In the genomic region with DNA sequence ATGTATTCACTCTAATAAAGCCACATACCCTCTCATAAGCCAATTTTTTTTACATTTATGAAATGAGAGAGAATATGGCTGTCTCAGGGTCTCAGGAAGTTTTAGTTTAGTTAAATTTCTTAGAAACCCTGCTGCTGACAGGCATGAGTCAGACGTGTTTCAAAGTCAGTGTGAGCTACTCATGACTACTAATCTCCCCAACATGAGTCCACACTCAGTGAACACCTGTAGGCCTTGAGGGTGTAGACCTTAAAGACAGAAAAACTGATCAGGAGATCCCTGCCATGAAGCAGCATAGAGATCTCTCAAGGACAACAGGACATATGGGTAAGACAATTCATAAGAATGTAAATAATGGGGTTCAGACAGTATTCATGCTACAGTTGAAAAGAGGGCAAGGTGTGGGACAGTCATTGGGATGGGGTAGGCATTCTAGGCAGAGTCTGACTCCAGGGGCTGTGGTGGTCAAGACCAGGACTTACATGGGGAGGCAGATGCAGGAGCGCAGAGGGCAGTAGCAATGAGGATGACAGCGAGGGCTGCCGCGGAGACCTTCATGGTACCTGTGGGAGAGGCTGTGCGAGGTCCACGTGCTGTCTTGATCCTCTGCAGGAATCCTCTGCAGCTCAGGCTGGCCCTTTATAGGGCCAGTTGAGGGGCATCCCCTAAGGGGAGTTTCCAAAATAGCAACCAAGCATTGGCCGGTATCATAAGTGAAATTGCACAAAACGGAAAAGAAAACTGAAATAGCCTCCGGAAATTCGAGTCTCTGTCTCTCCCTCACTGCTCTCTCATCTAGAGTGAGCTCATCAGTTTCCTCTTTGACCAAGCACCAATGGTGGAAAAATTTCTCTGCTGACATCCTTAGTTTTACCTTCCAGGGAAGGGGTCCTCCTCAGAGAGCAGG, we compare ENCODE assay signal across 8 cellular contexts. TPM values are rescaled to one million over a fixed set of nuclear protein-coding genes. Genes with fewer than 3 reads are reported as not detected.
DNase-seq lines count a peak whose midpoint lies in the region; ATAC-seq and TF ChIP-seq lines count a peak whose summit lies in the region.

A gene (minus strand): TSS at position 613 of the 907 bp plus-strand sequence.

- H3K27me3 ChIP-seq in left lung: no peaks in the 10 kb centered on the region

- no peak within 1 kb of the TSS for H3K27ac ChIP-seq in left lung

- no peak within 1 kb of the TSS for H3K4me3 ChIP-seq in left lung

- H3K9me3 ChIP-seq in left lung: no peaks in the 10 kb centered on the region

- in situ Hi-C loops in Caki2 (cut with HindIII; ENCODE audit: low pct_unique_long_range_greater_than_20kb, low sequenced_read_pairs): no loop called here

- ATAC-seq in GM19328 (IDR thresholded peaks at IDR 0.05; ENCODE audit: unreplicated experiment): peak; percentile 89
- peak; percentile 91 for ATAC-seq in HG03378 (IDR thresholded peaks at IDR 0.05; ENCODE audit: unreplicated experiment)
- ATAC-seq in activated CD4-positive, CD25-positive, alpha-beta regulatory T cell treated with anti-CD3 and anti-CD28 coated beads, Interleukin-2, amount 50 U/mL, for 24 hours: peak; percentile 98
- peak; percentile 41 for ATAC-seq in left lung

- DNase-seq in Caki2 (ENCODE audit: low read depth) (no peak), left lung (no peak), DMS 273 treated with DMSO at 0.1 percent for 48 hours (lab: John Stamatoyannopoulos, UW) (no peak), HT-29 (ENCODE audit: low spot score) (no peak), NCI-H2171 treated with DMSO at 0.1 percent for 48 hours (lab: John Stamatoyannopoulos, UW) (no peak)

- no peak for TF ChIP-seq CTCF in left lung (IDR thresholded peaks at IDR 0.05)

- peaks cover 0 to 6% of the 10 kb centered on the region in 2 donors for H3K4me1 ChIP-seq in left lung

- no peaks in the 10 kb centered on the region for H3K36me3 ChIP-seq in left lung

- intact Hi-C loops in left lung (cut with DNase I): no loop called here

RNA-seq across cellular contexts. Expression of the gene that starts here (rescaled TPM):
- 16.0 and 21.5 TPM in 2 replicates for total RNA-seq in Caki2 (2014; rRNA removed; shearing (Covaris generic); ENCODE audit: low replicate concordance)
- 10 to 100 TPM in 1 of 2 donors, 1 to 10 TPM in 1; 5.3 to 12.4 TPM for total RNA-seq in left lung
- 0.23 TPM in 1 of 2 replicates, not detected in the other for total RNA-seq in HT-29 (2014; rRNA removed; shearing (Covaris generic))

Comparison
In these comparisons a context has a peak if more than half of its experiments do, and no peak if none do; other contexts are left out.
1. ATAC-seq: peak in every context shown above with its lines; median percentile 98 in activated CD4-positive, CD25-positive, alpha-beta regulatory T cell treated with anti-CD3 and anti-CD28 coated beads, Interleukin-2, amount 50 U/mL, for 24 hours; 91 in HG03378; 89 in GM19328; 41 in left lung.